Comparison of ENCODE assay signal across 9 cellular contexts in genomic region chr2:177289824-177290632, GRCh38. TPM values are rescaled to one million over a fixed set of nuclear protein-coding genes. Genes with fewer than 3 reads are reported as not detected.
A peak's percentile ranks its signal among the peaks of the same experiment; 100 is the strongest.
DNase-seq lines count a peak whose midpoint lies in the region; ATAC-seq lines count a peak whose summit lies in the region.
"Had no signal": no experiment of that assay in that cellular context is flagged by ENCODE, and none has a peak within 500 bp of the region (broad histone marks: within the 10 kb centered on the region; RNA-seq: fewer than 3 reads in every experiment).

No MANE protein-coding gene starts in this region.

- DNase-seq in activated CD8-positive, alpha-beta T cell treated with anti-CD3 and anti-CD28 coated beads, Interleukin-2, amount 10 ng/mL, durations not matched to agents 7 days and 5 days: peak; percentile 58
- no peak for DNase-seq in NCI-H2171 (lab: John Stamatoyannopoulos, UW)
- DNase-seq in mucosa of gallbladder (ENCODE audit: low spot score): no peak
- no peak for DNase-seq in HUDEP-2 (lab: John Stamatoyannopoulos, UW; ENCODE audit: unreplicated experiment in 76 of 76)
- no peak for DNase-seq in glomerular visceral epithelial cell (ENCODE audit: extremely low spot score)
- DNase-seq: occipital lobe had no signal

- no peaks in the 10 kb centered on the region for H3K27me3 Mint-ChIP-seq in activated CD8-positive, alpha-beta T cell treated with anti-CD3 and anti-CD28 coated beads, Interleukin-2, amount 10 ng/mL, durations not matched to agents 7 days and 5 days (ENCODE audit: low read depth)

- no peaks in the 10 kb centered on the region for H3K9me3 Mint-ChIP-seq in activated CD8-positive, alpha-beta T cell treated with anti-CD3 and anti-CD28 coated beads, Interleukin-2, amount 10 ng/mL, durations not matched to agents 7 days and 5 days (ENCODE audit: insufficient read depth)

- ATAC-seq in GM19438 (IDR thresholded peaks at IDR 0.05; ENCODE audit: low read depth, unreplicated experiment): peak; percentile 94
- peak; percentile 76 for ATAC-seq in HG03095 (IDR thresholded peaks at IDR 0.05; ENCODE audit: unreplicated experiment)
- peak; percentile 76 for ATAC-seq in activated CD8-positive, alpha-beta T cell treated with anti-CD3 and anti-CD28 coated beads, Interleukin-2, amount 10 ng/mL, durations not matched to agents 7 days and 5 days

- H3K4me1 Mint-ChIP-seq in activated CD8-positive, alpha-beta T cell treated with anti-CD3 and anti-CD28 coated beads, Interleukin-2, amount 10 ng/mL, durations not matched to agents 7 days and 5 days (ENCODE audit: low read depth): peaks cover 72% of the 10 kb centered on the region

- POLR2A ChIA-PET in activated CD8-positive, alpha-beta T cell treated with anti-CD3 and anti-CD28 coated beads, Interleukin-2, amount 10 ng/mL, durations not matched to agents 7 days and 5 days (lab: Charles Lee): interaction anchor here (1.0 to 10.4 kb wide), 3 partner anchors 17 to 78 kb away, joined by 3 to 143 read pairs (median 4); partner anchors contain the start of gene NFE2L2

- H3K4me3 Mint-ChIP-seq in activated CD8-positive, alpha-beta T cell treated with anti-CD3 and anti-CD28 coated beads, Interleukin-2, amount 10 ng/mL, durations not matched to agents 7 days and 5 days: peak overlapping the region; percentile 56

- CTCF ChIA-PET in activated CD8-positive, alpha-beta T cell treated with anti-CD3 and anti-CD28 coated beads, Interleukin-2, amount 10 ng/mL, durations not matched to agents 7 days and 5 days (lab: Charles Lee): interaction anchor here (1.4 to 7.0 kb wide), 8 partner anchors 11 to 125 kb away, joined by 3 to 140 read pairs (median 5); partner anchors contain the start of gene NFE2L2

- peak overlapping the region; percentile 94 for H3K27ac Mint-ChIP-seq in activated CD8-positive, alpha-beta T cell treated with anti-CD3 and anti-CD28 coated beads, Interleukin-2, amount 10 ng/mL, durations not matched to agents 7 days and 5 days

- peaks cover 17% of the 10 kb centered on the region for H3K36me3 Mint-ChIP-seq in activated CD8-positive, alpha-beta T cell treated with anti-CD3 and anti-CD28 coated beads, Interleukin-2, amount 10 ng/mL, durations not matched to agents 7 days and 5 days (ENCODE audit: low read depth)

- peak overlapping the region; percentile 24; the same call in 1 of the 2 replicates for H3K4me3 ChIP-seq in GM08714 (ENCODE audit: low read length)

RNA-seq across cellular contexts. Expression of gene NFE2L2, which starts 25.5 kb away (rescaled TPM):
- total RNA-seq in activated CD8-positive, alpha-beta T cell treated with anti-CD3 and anti-CD28 coated beads, Interleukin-2, amount 10 ng/mL, durations not matched to agents 7 days and 5 days: 10 to 100 TPM; 61.3 to 64.3 TPM
- total RNA-seq in mucosa of gallbladder: 102 TPM
